In the genomic region with DNA sequence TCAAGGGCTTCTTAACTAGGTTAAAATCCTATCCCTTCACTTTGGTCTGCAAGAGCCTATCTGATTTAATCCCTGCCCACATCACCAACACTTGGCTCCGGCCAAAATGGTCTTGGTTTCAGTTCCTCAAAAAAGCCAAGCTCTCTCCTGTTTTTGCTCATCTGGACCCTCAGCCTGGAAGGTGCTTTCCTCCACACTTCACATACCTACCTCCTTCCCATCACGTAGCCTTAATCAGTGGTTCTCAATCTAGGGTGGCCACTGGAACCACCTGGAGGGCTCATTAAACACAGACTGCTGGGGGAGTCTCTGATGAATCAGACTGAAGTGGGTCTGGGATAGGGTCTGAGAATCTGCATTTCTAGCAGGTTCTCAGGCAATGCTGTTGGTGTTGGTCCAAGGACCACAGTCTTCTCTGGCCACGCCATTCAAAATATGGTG, we compare ENCODE assay signal across 15 cellular contexts.
DNase-seq lines count a peak whose midpoint lies in the region; ATAC-seq, FAIRE-seq and TF ChIP-seq lines count a peak whose summit lies in the region.
"Had no signal": no experiment of that assay in that cellular context is flagged by ENCODE, and none has a peak within 500 bp of the region (broad histone marks: within the 10 kb centered on the region; RNA-seq: fewer than 3 reads in every experiment).

No MANE protein-coding gene starts in this region.

- no peak overlapping the region for H3K27ac Mint-ChIP-seq in endothelial cell (ENCODE audit: unreplicated experiment)
- H3K27ac Mint-ChIP-seq in activated CD4-positive, alpha-beta memory T cell treated with anti-CD3 and anti-CD28 coated beads for 36 hours = no peak overlapping the region
- H3K27ac Mint-ChIP-seq in activated T-cell treated with anti-CD3 and anti-CD28 coated beads, Interleukin-2, amount 50 U/mL, for 24 hours = no peak overlapping the region

- ATAC-seq in GM18861 (IDR thresholded peaks at IDR 0.05; ENCODE audit: unreplicated experiment) (peak; percentile 93), GM21526 (IDR thresholded peaks at IDR 0.05; ENCODE audit: low FRiP score, unreplicated experiment) (peak; percentile 86), HG03135 (IDR thresholded peaks at IDR 0.05; ENCODE audit: unreplicated experiment) (peak; percentile 86)
- ATAC-seq: left lung had no signal

- peaks cover 4% of the 10 kb centered on the region for H3K9me3 Mint-ChIP-seq in endothelial cell (ENCODE audit: unreplicated experiment)
- H3K9me3 Mint-ChIP-seq in activated CD4-positive, alpha-beta memory T cell treated with anti-CD3 and anti-CD28 coated beads for 36 hours = peaks cover 42% of the 10 kb centered on the region
- H3K9me3 Mint-ChIP-seq in activated T-cell treated with anti-CD3 and anti-CD28 coated beads, Interleukin-2, amount 50 U/mL, for 24 hours = peaks cover 49% of the 10 kb centered on the region

- peak overlapping the region; percentile 10 for H3K4me3 Mint-ChIP-seq in endothelial cell (ENCODE audit: unreplicated experiment)
- no peak overlapping the region for H3K4me3 Mint-ChIP-seq in activated CD4-positive, alpha-beta memory T cell treated with anti-CD3 and anti-CD28 coated beads for 36 hours
- H3K4me3 Mint-ChIP-seq in activated T-cell treated with anti-CD3 and anti-CD28 coated beads, Interleukin-2, amount 50 U/mL, for 24 hours = no peak overlapping the region

- H3K36me3 Mint-ChIP-seq in endothelial cell (ENCODE audit: low read depth, unreplicated experiment) = peaks cover 38% of the 10 kb centered on the region
- peaks cover 70% of the 10 kb centered on the region for H3K36me3 Mint-ChIP-seq in activated CD4-positive, alpha-beta memory T cell treated with anti-CD3 and anti-CD28 coated beads for 36 hours
- H3K36me3 Mint-ChIP-seq in activated T-cell treated with anti-CD3 and anti-CD28 coated beads, Interleukin-2, amount 50 U/mL, for 24 hours (ENCODE audit: low read depth) = peaks cover 73% of the 10 kb centered on the region

- peaks cover 31% of the 10 kb centered on the region for H3K27me3 Mint-ChIP-seq in endothelial cell (ENCODE audit: unreplicated experiment)
- no peaks in the 10 kb centered on the region for H3K27me3 Mint-ChIP-seq in activated CD4-positive, alpha-beta memory T cell treated with anti-CD3 and anti-CD28 coated beads for 36 hours
- H3K27me3 Mint-ChIP-seq in activated T-cell treated with anti-CD3 and anti-CD28 coated beads, Interleukin-2, amount 50 U/mL, for 24 hours = no peaks in the 10 kb centered on the region

- DNase-seq in endothelial cell (ENCODE audit: low spot score) (no peak), urothelium cell line (ENCODE audit: low spot score) (no peak), NCI-H1417 (lab: John Stamatoyannopoulos, UW) (no peak)
- no peak for DNase-seq in activated CD4-positive, alpha-beta memory T cell treated with anti-CD3 and anti-CD28 coated beads for 36 hours
- DNase-seq in activated T-cell treated with anti-CD3 and anti-CD28 coated beads, Interleukin-2, amount 50 U/mL, for 24 hours = no peak
- DNase-seq: activated CD4-positive, alpha-beta T cell treated with anti-CD3 and anti-CD28 coated beads, Interleukin-2, amount 50 U/mL, for 1 hour; anterior cingulate cortex; DMS153; esophagus squamous epithelium; left lung; NCI-H2081; retina had no signal

- CTCF ChIA-PET in activated CD4-positive, alpha-beta memory T cell treated with anti-CD3 and anti-CD28 coated beads for 36 hours (lab: Charles Lee) = no interaction called here

- no peak for TF ChIP-seq CTCF in endothelial cell (IDR thresholded peaks at IDR 0.05; ENCODE audit: unreplicated experiment)

- H3K4me1 Mint-ChIP-seq in endothelial cell (ENCODE audit: unreplicated experiment) = peaks cover 29% of the 10 kb centered on the region
- no peaks in the 10 kb centered on the region for H3K4me1 Mint-ChIP-seq in activated CD4-positive, alpha-beta memory T cell treated with anti-CD3 and anti-CD28 coated beads for 36 hours (ENCODE audit: low read depth)
- H3K4me1 Mint-ChIP-seq in activated T-cell treated with anti-CD3 and anti-CD28 coated beads, Interleukin-2, amount 50 U/mL, for 24 hours (ENCODE audit: low read depth) = peaks cover 4% of the 10 kb centered on the region

- POLR2A ChIA-PET in activated CD4-positive, alpha-beta memory T cell treated with anti-CD3 and anti-CD28 coated beads for 36 hours (lab: Charles Lee) = no interaction called here

- intact Hi-C loops in activated CD4-positive, alpha-beta memory T cell treated with anti-CD3 and anti-CD28 coated beads for 36 hours (cut with micrococcal nuclease) = no loop called here

- no peak for FAIRE-seq in urothelium cell line (lab: Jason Lieb, UNC)
